Comparison of ENCODE assay signal across 14 cellular contexts in the genomic region with DNA sequence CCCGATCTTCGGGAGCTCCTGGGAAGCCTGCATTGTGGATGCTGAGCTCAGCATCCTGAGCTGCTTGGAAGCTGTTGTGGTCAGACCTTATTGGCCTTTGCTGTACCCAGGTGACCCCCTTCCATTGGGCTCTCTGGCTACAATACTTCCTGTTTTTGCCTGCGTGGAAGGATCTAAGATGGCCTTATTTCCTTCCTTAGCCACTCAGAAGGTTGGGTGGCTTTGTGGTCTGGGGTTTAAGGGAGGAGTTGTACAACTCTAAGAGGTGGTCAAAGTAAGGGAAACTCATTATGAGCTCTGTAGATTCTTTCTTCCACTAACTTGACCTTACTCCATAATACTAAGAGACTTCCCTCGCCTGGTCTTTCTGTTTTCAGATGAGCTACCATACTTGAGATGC. TPM values are rescaled to one million over a fixed set of nuclear protein-coding genes. Genes with fewer than 3 reads are reported as not detected.
DNase-seq lines count a peak whose midpoint lies in the region; ATAC-seq and TF ChIP-seq lines count a peak whose summit lies in the region.
"Had no signal": no experiment of that assay in that cellular context is flagged by ENCODE, and none has a peak within 500 bp of the region (broad histone marks: within the 10 kb centered on the region; RNA-seq: fewer than 3 reads in every experiment).

No MANE protein-coding gene starts in this region.

- no peak overlapping the region for H3K4me3 Mint-ChIP-seq in CD4-positive, alpha-beta T cell
- H3K4me3 Mint-ChIP-seq in T-cell = peak overlapping the region in 2 of 3 donors; percentile 9 to 55
- peak overlapping the region; percentile 63 to 87 (median 72) for H3K4me3 Mint-ChIP-seq in naive thymus-derived CD4-positive, alpha-beta T cell

- H3K27ac ChIP-seq in CD4-positive, alpha-beta T cell (ENCODE audit: low read depth, low read length) = no peak overlapping the region
- peak overlapping the region; percentile 38 for H3K27ac ChIP-seq in naive thymus-derived CD4-positive, alpha-beta T cell (ENCODE audit: low read depth, low read length)
- H3K27ac ChIP-seq: epithelial cell of prostate had no signal

- TF ChIP-seq CTCF in CD4-positive, alpha-beta T cell (IDR thresholded peaks at IDR 0.05) = no peak

- no peaks in the 10 kb centered on the region for H3K9me3 Mint-ChIP-seq in CD4-positive, alpha-beta T cell
- no peaks in the 10 kb centered on the region for H3K9me3 Mint-ChIP-seq in T-cell
- no peaks in the 10 kb centered on the region for H3K9me3 Mint-ChIP-seq in naive thymus-derived CD4-positive, alpha-beta T cell

- peak overlapping the region; percentile 11 for H3K4me3 ChIP-seq in naive thymus-derived CD4-positive, alpha-beta T cell (ENCODE audit: low read length)
- H3K4me3 ChIP-seq: MG63 had no signal

- no peaks in the 10 kb centered on the region for H3K27me3 Mint-ChIP-seq in CD4-positive, alpha-beta T cell
- no peaks in the 10 kb centered on the region for H3K27me3 Mint-ChIP-seq in T-cell
- H3K27me3 Mint-ChIP-seq in naive thymus-derived CD4-positive, alpha-beta T cell = peaks cover 0 to 19% (median 0%) of the 10 kb centered on the region in 5 donors

- ATAC-seq in CD4-positive, alpha-beta T cell (ENCODE audit: poor library complexity) = peak; percentile 12
- peak in 3 of 4 experiments; percentile 9 to 61 (median 57) for ATAC-seq in T-cell (replicated peaks in 1 of 4)
- ATAC-seq in naive thymus-derived CD4-positive, alpha-beta T cell = peak; percentile 65
- no peak for ATAC-seq in HG03097 (IDR thresholded peaks at IDR 0.05; ENCODE audit: low FRiP score, unreplicated experiment)
- ATAC-seq: HCT116, left lobe of liver had no signal

- peaks cover 6 to 29% of the 10 kb centered on the region in 2 donors for H3K4me1 ChIP-seq in naive thymus-derived CD4-positive, alpha-beta T cell (ENCODE audit: control insufficient read depth in 2 of 2, insufficient read depth in 2 of 2, low read length in 2 of 2)

- intact Hi-C loops in CD4-positive, alpha-beta T cell (cut with DNase I, micrococcal nuclease) = loop anchor here (2.0 to 10.0 kb wide), 2 partner anchors 18 to 136 kb away; partner anchors contain the start of gene PFKFB2 (in 1 of the 2)
- intact Hi-C loops in naive thymus-derived CD4-positive, alpha-beta T cell (cut with micrococcal nuclease) = loop anchor here in 1 of 2 donors (1.0 kb wide), 1 partner anchor 18 kb away; the partner anchor contains the start of gene PFKFB2

- no peak for DNase-seq in CD4-positive, alpha-beta T cell
- peak; percentile 20 for DNase-seq in GF-D8 (lab: John Stamatoyannopoulos, UW)
- peak in 1 of 34 experiments; percentile 19 for DNase-seq in T-cell
- DNase-seq in naive thymus-derived CD4-positive, alpha-beta T cell = no peak
- DNase-seq in hypothalamus (lab: John Stamatoyannopoulos, UW) = no peak
- no peak for DNase-seq in NCI-H2171 treated with DMSO at 0.1 percent for 48 hours (lab: John Stamatoyannopoulos, UW)
- DNase-seq: Calu3, MG63 had no signal

- H3K27ac Mint-ChIP-seq in CD4-positive, alpha-beta T cell = peak overlapping the region; percentile 67
- peak overlapping the region; percentile 36 to 83 for H3K27ac Mint-ChIP-seq in T-cell
- H3K27ac Mint-ChIP-seq in naive thymus-derived CD4-positive, alpha-beta T cell = peak overlapping the region; percentile 69 to 95 (median 71)

- POLR2A ChIA-PET in CD4-positive, alpha-beta T cell (lab: Charles Lee) = interaction anchor here (0.9 to 2.4 kb wide), 5 partner anchors 16 to 250 kb away, joined by 4 to 9 read pairs (median 4); partner anchors contain the start of genes CD55 and PFKFB2
- POLR2A ChIA-PET in T-cell (lab: Charles Lee) = interaction anchor here in 1 of 2 donors (0.5 to 1.0 kb wide), 2 partner anchors 18 to 1457 kb away, joined by 4 to 10 read pairs; partner anchors contain the start of gene PFKFB2
- POLR2A ChIA-PET in naive thymus-derived CD4-positive, alpha-beta T cell (lab: Charles Lee) = interaction anchor here (0.6 to 2.0 kb wide), 5 partner anchors 15 to 53 kb away, joined by 3 to 10 read pairs (median 4); partner anchors contain the start of gene PFKFB2

- peaks cover 34% of the 10 kb centered on the region for H3K4me1 Mint-ChIP-seq in CD4-positive, alpha-beta T cell (ENCODE audit: low read depth)
- peaks cover 30 to 38% (median 37%) of the 10 kb centered on the region in 3 donors for H3K4me1 Mint-ChIP-seq in T-cell
- H3K4me1 Mint-ChIP-seq in naive thymus-derived CD4-positive, alpha-beta T cell = peaks cover 26 to 47% (median 42%) of the 10 kb centered on the region in 7 donors

- no peaks in the 10 kb centered on the region for H3K9me3 ChIP-seq in CD4-positive, alpha-beta T cell (ENCODE audit: control insufficient read depth, low read length)
- no peaks in the 10 kb centered on the region for H3K9me3 ChIP-seq in naive thymus-derived CD4-positive, alpha-beta T cell (ENCODE audit: control insufficient read depth in 2 of 3, low read length in 3 of 3)
- H3K9me3 ChIP-seq: MG63 had no signal

- CTCF ChIA-PET in CD4-positive, alpha-beta T cell (lab: Charles Lee) = interaction anchor here (1.2 to 1.9 kb wide), 2 partner anchors 18 to 21 kb away, joined by 4 to 6 read pairs; partner anchors contain the start of gene PFKFB2
- CTCF ChIA-PET in T-cell (lab: Charles Lee) = interaction anchor here in 1 of 2 donors (0.8 kb wide), 1 partner anchor 21 kb away, joined by 4 read pairs; no protein-coding TSS in a partner anchor
- CTCF ChIA-PET in naive thymus-derived CD4-positive, alpha-beta T cell (lab: Charles Lee) = interaction anchor here (0.5 to 2.6 kb wide), 8 partner anchors 12 to 421 kb away, joined by 3 to 9 read pairs (median 4); no protein-coding TSS in a partner anchor

- H3K27me3 ChIP-seq in CD4-positive, alpha-beta T cell (ENCODE audit: control insufficient read depth, insufficient read depth, low read length) = no peaks in the 10 kb centered on the region
- H3K27me3 ChIP-seq in naive thymus-derived CD4-positive, alpha-beta T cell (ENCODE audit: control insufficient read depth in 2 of 2, insufficient read depth in 2 of 2, low read length in 2 of 2) = no peaks in the 10 kb centered on the region
- H3K27me3 ChIP-seq: MG63 had no signal

- H3K36me3 Mint-ChIP-seq in CD4-positive, alpha-beta T cell (ENCODE audit: low read depth) = peaks cover 7% of the 10 kb centered on the region
- H3K36me3 Mint-ChIP-seq in T-cell = peaks cover 9% of the 10 kb centered on the region
- H3K36me3 Mint-ChIP-seq in naive thymus-derived CD4-positive, alpha-beta T cell = peaks cover 0 to 30% (median 14%) of the 10 kb centered on the region in 5 donors

- H3K36me3 ChIP-seq in naive thymus-derived CD4-positive, alpha-beta T cell (ENCODE audit: control insufficient read depth in 2 of 3, insufficient read depth in 3 of 3, low read length in 3 of 3) = no peaks in the 10 kb centered on the region
- H3K36me3 ChIP-seq: MG63 had no signal

RNA-seq across cellular contexts. Expression of gene PFKFB2, which starts 17.7 kb away (rescaled TPM):
- total RNA-seq in CD4-positive, alpha-beta T cell = 1 to 10 TPM; 3.2 to 4.0 TPM
- 1 to 10 TPM; 1.6 to 4.7 (median 3.2) TPM for total RNA-seq in T-cell
- 1 to 10 TPM; 2.3 to 4.6 (median 3.8) TPM for total RNA-seq in naive thymus-derived CD4-positive, alpha-beta T cell
- polyA plus RNA-seq in naive thymus-derived CD4-positive, alpha-beta T cell = 1 to 10 TPM in 1 of 2 donors, under 1 TPM in 1; 0.64 to 2.2 TPM

RNA-seq across cellular contexts. Expression of gene C4BPB, which starts 17.8 kb away (rescaled TPM):
- total RNA-seq in CD4-positive, alpha-beta T cell = 1 to 10 TPM; 1.6 to 2.1 TPM
- total RNA-seq in T-cell = 1 to 10 TPM in 2 of 5 donors, under 1 TPM in 2, not detected in 1; 0.66 to 4.8 (median 1.0) TPM
- total RNA-seq in naive thymus-derived CD4-positive, alpha-beta T cell = 1 to 10 TPM; 1.2 to 4.9 (median 3.1) TPM
- under 1 TPM; 0.45 to 0.60 TPM for polyA plus RNA-seq in naive thymus-derived CD4-positive, alpha-beta T cell
- total RNA-seq: chondrocyte had no signal

RNA-seq across cellular contexts. Expression of gene YOD1, which starts 19.8 kb away (rescaled TPM):
- 10 to 100 TPM; 17.9 TPM for total RNA-seq in CD4-positive, alpha-beta T cell
- total RNA-seq in T-cell = 10 to 100 TPM in 2 of 5 donors, 1 to 10 TPM in 3; 7.8 to 13.5 (median 8.7) TPM
- total RNA-seq in naive thymus-derived CD4-positive, alpha-beta T cell = 10 to 100 TPM in 1 of 5 experiments, 1 to 10 TPM in 4; 7.4 to 12.8 (median 9.9) TPM
- under 1 TPM; 0.81 to 0.99 TPM for polyA plus RNA-seq in naive thymus-derived CD4-positive, alpha-beta T cell

RNA-seq across cellular contexts. Expression of gene C4BPA, which starts 33.2 kb away (rescaled TPM):
- total RNA-seq in CD4-positive, alpha-beta T cell = not detected
- under 1 TPM in 3 of 5 donors, not detected in 2; 0.60 to 0.72 (median 0.70) TPM for total RNA-seq in T-cell
- not detected for total RNA-seq in naive thymus-derived CD4-positive, alpha-beta T cell
- polyA plus RNA-seq in naive thymus-derived CD4-positive, alpha-beta T cell = not detected
- total RNA-seq: activated CD8-positive, alpha-beta memory T cell treated with anti-CD3 and anti-CD28 coated beads for 36 hours; chondrocyte had no signal

RNA-seq across cellular contexts. Expression of gene C1orf116, which starts 38.3 kb away (rescaled TPM):
- under 1 TPM; 0.25 to 0.36 TPM for total RNA-seq in CD4-positive, alpha-beta T cell
- total RNA-seq in T-cell = under 1 TPM; 0.08 to 0.29 (median 0.14) TPM
- under 1 TPM in 2 of 5 experiments, not detected in 3; 0.11 to 0.15 TPM for total RNA-seq in naive thymus-derived CD4-positive, alpha-beta T cell
- polyA plus RNA-seq in naive thymus-derived CD4-positive, alpha-beta T cell = not detected
- total RNA-seq: activated CD8-positive, alpha-beta memory T cell treated with anti-CD3 and anti-CD28 coated beads for 36 hours had no signal
